In genomic region chr12:131795688-131796410, GRCh38 we compare ENCODE assay signal across 17 cellular contexts. TPM values are rescaled to one million over a fixed set of nuclear protein-coding genes. Genes with fewer than 3 reads are reported as not detected.
DNase-seq lines count a peak whose midpoint lies in the region; ATAC-seq, FAIRE-seq and TF ChIP-seq lines count a peak whose summit lies in the region.
"Had no signal": no experiment of that assay in that cellular context is flagged by ENCODE, and none has a peak within 500 bp of the region (broad histone marks: within the 10 kb centered on the region; RNA-seq: fewer than 3 reads in every experiment).

No MANE protein-coding gene starts in this region.

- no peak for DNase-seq in activated naive CD4-positive, alpha-beta T cell treated with anti-CD3 and anti-CD28 coated beads for 36 hours
- no peak for DNase-seq in activated naive CD4-positive, alpha-beta T cell treated with anti-CD3 and anti-CD28 coated beads, Interleukin-2, amount 10 ng/mL, durations not matched to agents 7 days and 5 days
- DNase-seq in activated B cell treated with CpG ODN at 0.5 μM for 24 hours = no peak
- DNase-seq in keratinocyte (ENCODE audit: low read depth, low spot score) = peak; percentile 5
- no peak for DNase-seq in type B pancreatic cell (ENCODE audit: extremely low spot score, unreplicated experiment)
- DNase-seq in CD4-positive, alpha-beta memory T cell = no peak
- DNase-seq in retina = no peak
- no peak for DNase-seq in HAP-1 (ENCODE audit: low spot score in 2 of 2)
- DNase-seq: ACHN; activated CD4-positive, alpha-beta T cell treated with anti-CD3 and anti-CD28 coated beads for 48 hours; activated effector memory CD4-positive, alpha-beta T cell treated with Interleukin-2 at 50 U/mL for 16 hours; central memory CD4-positive, alpha-beta T cell; DND-41; NCI-H1436 treated with DMSO at 0.1 percent for 48 hours had no signal

- no peaks in the 10 kb centered on the region for H4K20me1 ChIP-seq in keratinocyte (ENCODE audit: control insufficient read depth, extremely low read depth, insufficient read depth, low read length)

- POLR2A ChIA-PET in activated B cell treated with CpG ODN at 0.5 μM for 24 hours (lab: Charles Lee) = interaction anchor here (0.6 to 0.9 kb wide), 2 partner anchors 18 to 34 kb away, joined by 3 read pairs; no protein-coding TSS in a partner anchor
- POLR2A ChIA-PET in CD4-positive, alpha-beta memory T cell (lab: Charles Lee; ENCODE audit: partially characterized antibody) = no interaction called here

- in situ Hi-C loops in HAP-1 (cut with MboI; ENCODE audit: low sequenced_read_pairs) = no loop called here

- peak overlapping the region; percentile 56 for H3K27ac Mint-ChIP-seq in activated naive CD4-positive, alpha-beta T cell treated with anti-CD3 and anti-CD28 coated beads for 36 hours
- no peak overlapping the region for H3K27ac Mint-ChIP-seq in activated naive CD4-positive, alpha-beta T cell treated with anti-CD3 and anti-CD28 coated beads, Interleukin-2, amount 10 ng/mL, durations not matched to agents 7 days and 5 days
- H3K27ac Mint-ChIP-seq in activated B cell treated with CpG ODN at 0.5 μM for 24 hours (peak overlapping the region; percentile 46), type B pancreatic cell (peak overlapping the region; percentile 93)
- H3K27ac Mint-ChIP-seq in CD4-positive, alpha-beta memory T cell = peak overlapping the region in 1 of 7 donors; percentile 43

- no peak overlapping the region for H2AFZ ChIP-seq in keratinocyte (ENCODE audit: control insufficient read depth, low read length)

- no peak overlapping the region for H3K9ac ChIP-seq in keratinocyte (ENCODE audit: control insufficient read depth, extremely low read depth, insufficient read depth, low read length)

- no peaks in the 10 kb centered on the region for H3K27me3 ChIP-seq in keratinocyte (ENCODE audit: control insufficient read depth, extremely low read depth, insufficient read depth, low read length)
- H3K27me3 ChIP-seq in CD4-positive, alpha-beta memory T cell (ENCODE audit: insufficient read depth, low read length) = no peaks in the 10 kb centered on the region
- no peaks in the 10 kb centered on the region for H3K27me3 ChIP-seq in HAP-1 (ENCODE audit: low read depth)

- H3K4me3 ChIP-seq in keratinocyte (ENCODE audit: control insufficient read depth in 2 of 3, extremely low read depth in 1 of 3, insufficient read depth in 2 of 3, low read depth in 1 of 3, low read length in 3 of 3) = no peak overlapping the region
- H3K4me3 ChIP-seq in CD4-positive, alpha-beta memory T cell (ENCODE audit: low read length in 2 of 2) = no peak overlapping the region
- H3K4me3 ChIP-seq in HAP-1 = no peak overlapping the region

- H3K4me1 ChIP-seq in keratinocyte (ENCODE audit: control insufficient read depth, extremely low read depth, insufficient read depth, low read length) = peaks cover 14% of the 10 kb centered on the region
- H3K4me1 ChIP-seq in CD4-positive, alpha-beta memory T cell (ENCODE audit: insufficient read depth, low read length) = no peaks in the 10 kb centered on the region
- no peaks in the 10 kb centered on the region for H3K4me1 ChIP-seq in HAP-1

- no peak for TF ChIP-seq CTCF in activated B cell treated with CpG ODN at 0.5 μM for 24 hours (IDR thresholded peaks at IDR 0.05)
- TF ChIP-seq CTCF in keratinocyte (optimal IDR thresholded peaks at IDR 0.05 in 1 of 3, IDR thresholded peaks at IDR 0.05 in 1 of 3, conservative IDR thresholded peaks at IDR 0.05 in 1 of 3; ENCODE audit: extremely low read depth in 1 of 3, insufficient read depth in 2 of 3, low read length in 3 of 3) = no peak
- TF ChIP-seq CTCF in type B pancreatic cell (conservative IDR thresholded peaks at IDR 0.05) = no peak

- no peaks in the 10 kb centered on the region for H3K9me3 ChIP-seq in keratinocyte (ENCODE audit: control insufficient read depth, low read depth, low read length)
- no peaks in the 10 kb centered on the region for H3K9me3 ChIP-seq in CD4-positive, alpha-beta memory T cell (ENCODE audit: control insufficient read depth in 1 of 2, low read length in 2 of 2)
- no peaks in the 10 kb centered on the region for H3K9me3 ChIP-seq in HAP-1

- no peaks in the 10 kb centered on the region for H3K27me3 Mint-ChIP-seq in activated naive CD4-positive, alpha-beta T cell treated with anti-CD3 and anti-CD28 coated beads for 36 hours (ENCODE audit: low read depth)
- H3K27me3 Mint-ChIP-seq in activated naive CD4-positive, alpha-beta T cell treated with anti-CD3 and anti-CD28 coated beads, Interleukin-2, amount 10 ng/mL, durations not matched to agents 7 days and 5 days = no peaks in the 10 kb centered on the region
- H3K27me3 Mint-ChIP-seq in activated B cell treated with CpG ODN at 0.5 μM for 24 hours (no peaks in the 10 kb centered on the region), type B pancreatic cell (no peaks in the 10 kb centered on the region)
- H3K27me3 Mint-ChIP-seq in CD4-positive, alpha-beta memory T cell = no peaks in the 10 kb centered on the region

- H3K79me2 ChIP-seq in keratinocyte (ENCODE audit: control insufficient read depth, insufficient read depth, low read length) = no peaks in the 10 kb centered on the region

- peak; percentile 20 for FAIRE-seq in keratinocyte (lab: Jason Lieb, UNC)
- FAIRE-seq: GM12892, islet of Langerhans, urothelium cell line had no signal

- intact Hi-C loops in activated naive CD4-positive, alpha-beta T cell treated with anti-CD3 and anti-CD28 coated beads for 36 hours (cut with micrococcal nuclease) = no loop called here
- intact Hi-C loops in activated B cell treated with CpG ODN at 0.5 μM for 24 hours (cut with micrococcal nuclease) = no loop called here
- intact Hi-C loops in CD4-positive, alpha-beta memory T cell (cut with micrococcal nuclease) = no loop called here

- dilution Hi-C loops in keratinocyte (cut with MboI; ENCODE audit: extremely low pct_ligation_motif_present, low sequenced_read_pairs) = no loop called here

- H3K36me3 ChIP-seq in keratinocyte (ENCODE audit: control insufficient read depth in 2 of 2, extremely low read depth in 1 of 2, insufficient read depth in 2 of 2, low read length in 2 of 2) = peaks cover 9 to 10% of the 10 kb centered on the region in 2 experiments
- peaks cover 54% of the 10 kb centered on the region for H3K36me3 ChIP-seq in CD4-positive, alpha-beta memory T cell (ENCODE audit: insufficient read depth, low read length)
- peaks cover 26% of the 10 kb centered on the region for H3K36me3 ChIP-seq in HAP-1 (replicated peaks)

- H3K4me2 ChIP-seq in keratinocyte (ENCODE audit: control insufficient read depth, extremely low read depth, insufficient read depth, low read depth, low read length) = no peak overlapping the region

- no peaks in the 10 kb centered on the region for H3K4me1 Mint-ChIP-seq in activated naive CD4-positive, alpha-beta T cell treated with anti-CD3 and anti-CD28 coated beads for 36 hours (ENCODE audit: low read depth)
- no peaks in the 10 kb centered on the region for H3K4me1 Mint-ChIP-seq in activated naive CD4-positive, alpha-beta T cell treated with anti-CD3 and anti-CD28 coated beads, Interleukin-2, amount 10 ng/mL, durations not matched to agents 7 days and 5 days
- peaks cover 21% of the 10 kb centered on the region for H3K4me1 Mint-ChIP-seq in activated B cell treated with CpG ODN at 0.5 μM for 24 hours
- H3K4me1 Mint-ChIP-seq in type B pancreatic cell (ENCODE audit: unreplicated experiment) = peaks cover 5% of the 10 kb centered on the region
- peaks cover 0 to 1% (median under 1%) of the 10 kb centered on the region in 4 donors for H3K4me1 Mint-ChIP-seq in CD4-positive, alpha-beta memory T cell

- H3K9me3 Mint-ChIP-seq in activated naive CD4-positive, alpha-beta T cell treated with anti-CD3 and anti-CD28 coated beads for 36 hours = no peaks in the 10 kb centered on the region
- H3K9me3 Mint-ChIP-seq in activated naive CD4-positive, alpha-beta T cell treated with anti-CD3 and anti-CD28 coated beads, Interleukin-2, amount 10 ng/mL, durations not matched to agents 7 days and 5 days = no peaks in the 10 kb centered on the region
- H3K9me3 Mint-ChIP-seq in activated B cell treated with CpG ODN at 0.5 μM for 24 hours (no peaks in the 10 kb centered on the region), type B pancreatic cell (no peaks in the 10 kb centered on the region)
- peaks cover 0 to 2% (median 0%) of the 10 kb centered on the region in 8 donors for H3K9me3 Mint-ChIP-seq in CD4-positive, alpha-beta memory T cell

- ATAC-seq in activated B cell treated with CpG ODN at 0.5 μM for 24 hours (ENCODE audit: low read depth) = peak; percentile 25

- H3K27ac ChIP-seq in keratinocyte (ENCODE audit: control insufficient read depth, insufficient read depth, low read length) = no peak overlapping the region
- no peak overlapping the region for H3K27ac ChIP-seq in CD4-positive, alpha-beta memory T cell (ENCODE audit: low read depth, low read length)

- peaks cover 31% of the 10 kb centered on the region for H3K36me3 Mint-ChIP-seq in activated naive CD4-positive, alpha-beta T cell treated with anti-CD3 and anti-CD28 coated beads for 36 hours (ENCODE audit: low read depth)
- H3K36me3 Mint-ChIP-seq in activated naive CD4-positive, alpha-beta T cell treated with anti-CD3 and anti-CD28 coated beads, Interleukin-2, amount 10 ng/mL, durations not matched to agents 7 days and 5 days = peaks cover 50% of the 10 kb centered on the region
- peaks cover 85% of the 10 kb centered on the region for H3K36me3 Mint-ChIP-seq in activated B cell treated with CpG ODN at 0.5 μM for 24 hours (ENCODE audit: low read depth)
- peaks cover 17% of the 10 kb centered on the region for H3K36me3 Mint-ChIP-seq in type B pancreatic cell
- H3K36me3 Mint-ChIP-seq in CD4-positive, alpha-beta memory T cell = peaks cover 56 to 74% of the 10 kb centered on the region in 2 donors

- H3K9me1 ChIP-seq in keratinocyte (ENCODE audit: control insufficient read depth, extremely low read depth, insufficient read depth, low read length) = no peaks in the 10 kb centered on the region

- CTCF ChIA-PET in activated naive CD4-positive, alpha-beta T cell treated with anti-CD3 and anti-CD28 coated beads for 36 hours (lab: Charles Lee) = no interaction called here
- CTCF ChIA-PET in activated naive CD4-positive, alpha-beta T cell treated with anti-CD3 and anti-CD28 coated beads, Interleukin-2, amount 10 ng/mL, durations not matched to agents 7 days and 5 days (lab: Charles Lee) = no interaction called here
- CTCF ChIA-PET in activated B cell treated with CpG ODN at 0.5 μM for 24 hours (lab: Charles Lee) = no interaction called here
- CTCF ChIA-PET in CD4-positive, alpha-beta memory T cell (lab: Charles Lee; ENCODE audit: partially characterized antibody) = no interaction called here

- H3K4me3 Mint-ChIP-seq in activated naive CD4-positive, alpha-beta T cell treated with anti-CD3 and anti-CD28 coated beads for 36 hours = no peak overlapping the region
- no peak overlapping the region for H3K4me3 Mint-ChIP-seq in activated naive CD4-positive, alpha-beta T cell treated with anti-CD3 and anti-CD28 coated beads, Interleukin-2, amount 10 ng/mL, durations not matched to agents 7 days and 5 days
- H3K4me3 Mint-ChIP-seq in activated B cell treated with CpG ODN at 0.5 μM for 24 hours (no peak overlapping the region), type B pancreatic cell (peak overlapping the region; percentile 46)
- no peak overlapping the region for H3K4me3 Mint-ChIP-seq in CD4-positive, alpha-beta memory T cell

RNA-seq across cellular contexts. Expression of gene MMP17, which starts 32.3 kb away (rescaled TPM):
- total RNA-seq in activated naive CD4-positive, alpha-beta T cell treated with anti-CD3 and anti-CD28 coated beads for 36 hours = not detected
- total RNA-seq in activated B cell treated with CpG ODN at 0.5 μM for 24 hours = 8.2 and 11.3 TPM in 2 replicates
- 2.2 to 4.8 TPM (median 2.3 TPM) in 3 replicates for polyA plus RNA-seq in keratinocyte
- 1.8 TPM for polyA plus RNA-seq in keratinocyte (2011; ENCODE audit: low read depth)
- polyA plus RNA-seq in keratinocyte (2011; cell fraction: cytosol; rRNA removed) = 1.3 and 2.1 TPM in 2 replicates
- 3.5 and 4.6 TPM in 2 replicates for polyA plus RNA-seq in keratinocyte (2011; cell fraction: nucleus; rRNA removed)
- 1.2 and 2.0 TPM in 2 replicates for polyA plus RNA-seq in keratinocyte (2012; ENCODE audit: low replicate concordance)
- 0.38 to 3.3 TPM (median 1.3 TPM) in 3 replicates for polyA minus RNA-seq in keratinocyte
- polyA minus RNA-seq in keratinocyte (2011; cell fraction: cytosol; rRNA and poly(A)+ RNA removed) = 7.7 TPM
- 5.1 and 9.2 TPM in 2 replicates for polyA minus RNA-seq in keratinocyte (2011; cell fraction: nucleus; rRNA and poly(A)+ RNA removed)
- total RNA-seq in type B pancreatic cell (ENCODE audit: low replicate concordance) = 14.1 and 26.8 TPM in 2 replicates
- total RNA-seq in CD4-positive, alpha-beta memory T cell = under 1 TPM; 0.32 to 0.94 TPM
- polyA plus RNA-seq in CD4-positive, alpha-beta memory T cell = not detected
